In the genomic region with DNA sequence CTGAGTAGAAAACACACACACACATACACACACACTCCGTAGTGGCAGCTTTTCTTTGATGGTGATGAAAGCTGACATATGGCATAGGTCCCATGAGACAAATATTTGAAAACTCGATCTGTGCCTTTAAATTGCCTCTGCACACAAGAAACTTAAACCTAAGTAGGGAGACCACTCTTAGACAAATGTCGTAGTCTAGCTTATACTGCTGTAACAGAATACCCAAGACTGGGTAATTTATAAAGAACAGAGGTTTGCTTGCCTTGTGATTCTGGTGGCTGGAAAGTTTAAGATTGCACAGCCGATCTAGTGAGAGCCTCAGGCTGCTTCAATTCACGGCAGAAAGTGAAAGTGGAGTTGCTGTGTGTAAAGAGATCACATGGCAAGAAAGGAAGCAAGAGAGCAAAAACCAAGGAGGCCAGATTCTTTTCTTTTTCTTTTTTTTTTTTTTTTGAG, we compare ENCODE assay signal across 8 cellular contexts.
DNase-seq lines count a peak whose midpoint lies in the region; ATAC-seq and TF ChIP-seq lines count a peak whose summit lies in the region.

No MANE protein-coding gene starts in this region.

- no peak for DNase-seq in activated naive CD4-positive, alpha-beta T cell treated with anti-CD3 and anti-CD28 coated beads for 36 hours
- no peak for DNase-seq in activated naive CD4-positive, alpha-beta T cell (lab: John Stamatoyannopoulos, UW)
- DNase-seq in SK-N-DZ (ENCODE audit: low spot score) (peak; percentile 45), immature natural killer cell (peak in 1 of 3 donors; percentile 3), thoracic aorta (ENCODE audit: low spot score) (no peak), NCI-H1105 (lab: John Stamatoyannopoulos, UW) (no peak)
- no peak for DNase-seq in activated effector memory CD4-positive, alpha-beta T cell treated with Interleukin-2 at 50 U/mL for 16 hours

- H3K27ac Mint-ChIP-seq in activated naive CD4-positive, alpha-beta T cell treated with anti-CD3 and anti-CD28 coated beads for 36 hours = no peak overlapping the region
- H3K27ac Mint-ChIP-seq in immature natural killer cell = peak overlapping the region in 1 of 6 donors; percentile 77

- no peaks in the 10 kb centered on the region for H3K4me1 ChIP-seq in thoracic aorta (ENCODE audit: control insufficient read depth in 1 of 2, low read depth in 2 of 2)

- no peaks in the 10 kb centered on the region for H3K27me3 Mint-ChIP-seq in activated naive CD4-positive, alpha-beta T cell treated with anti-CD3 and anti-CD28 coated beads for 36 hours (ENCODE audit: low read depth)
- peaks cover 0 to 3% (median 0%) of the 10 kb centered on the region in 3 donors for H3K27me3 Mint-ChIP-seq in immature natural killer cell (ENCODE audit: low read depth in 3 of 3)

- no peaks in the 10 kb centered on the region for H3K27me3 ChIP-seq in thoracic aorta (replicated peaks; ENCODE audit: insufficient read depth)

- intact Hi-C loops in activated naive CD4-positive, alpha-beta T cell treated with anti-CD3 and anti-CD28 coated beads for 36 hours (cut with micrococcal nuclease) = no loop called here

- no peak overlapping the region for H3K27ac ChIP-seq in thoracic aorta

- no peak for TF ChIP-seq CTCF in thoracic aorta (IDR thresholded peaks at IDR 0.05)

- no peaks in the 10 kb centered on the region for H3K9me3 ChIP-seq in thoracic aorta

- CTCF ChIA-PET in activated naive CD4-positive, alpha-beta T cell treated with anti-CD3 and anti-CD28 coated beads for 36 hours (lab: Charles Lee) = no interaction called here

- ATAC-seq in HG03175 (IDR thresholded peaks at IDR 0.05; ENCODE audit: unreplicated experiment) (peak; percentile 66), thoracic aorta (ENCODE audit: insufficient number of reproducible peaks, low FRiP score, low read depth) (no peak)

- H3K36me3 ChIP-seq in thoracic aorta = no peaks in the 10 kb centered on the region

- H3K9me3 Mint-ChIP-seq in activated naive CD4-positive, alpha-beta T cell treated with anti-CD3 and anti-CD28 coated beads for 36 hours = no peaks in the 10 kb centered on the region
- H3K9me3 Mint-ChIP-seq in immature natural killer cell = peaks cover 0 to 4% (median 3%) of the 10 kb centered on the region in 6 donors

- peaks cover 2% of the 10 kb centered on the region for H3K4me1 Mint-ChIP-seq in activated naive CD4-positive, alpha-beta T cell treated with anti-CD3 and anti-CD28 coated beads for 36 hours (ENCODE audit: low read depth)
- H3K4me1 Mint-ChIP-seq in immature natural killer cell = peaks cover 8 to 24% of the 10 kb centered on the region in 2 donors

- peak overlapping the region; percentile 62 for H3K4me3 ChIP-seq in thoracic aorta

- peak overlapping the region; percentile 5 for H3K4me3 Mint-ChIP-seq in activated naive CD4-positive, alpha-beta T cell treated with anti-CD3 and anti-CD28 coated beads for 36 hours
- H3K4me3 Mint-ChIP-seq in immature natural killer cell = peak overlapping the region; percentile 39 to 60 (median 57)

- no peaks in the 10 kb centered on the region for H3K36me3 Mint-ChIP-seq in activated naive CD4-positive, alpha-beta T cell treated with anti-CD3 and anti-CD28 coated beads for 36 hours (ENCODE audit: low read depth)
- H3K36me3 Mint-ChIP-seq in immature natural killer cell = no peaks in the 10 kb centered on the region
